Comparison of ENCODE assay signal across 8 cellular contexts in the genomic region with DNA sequence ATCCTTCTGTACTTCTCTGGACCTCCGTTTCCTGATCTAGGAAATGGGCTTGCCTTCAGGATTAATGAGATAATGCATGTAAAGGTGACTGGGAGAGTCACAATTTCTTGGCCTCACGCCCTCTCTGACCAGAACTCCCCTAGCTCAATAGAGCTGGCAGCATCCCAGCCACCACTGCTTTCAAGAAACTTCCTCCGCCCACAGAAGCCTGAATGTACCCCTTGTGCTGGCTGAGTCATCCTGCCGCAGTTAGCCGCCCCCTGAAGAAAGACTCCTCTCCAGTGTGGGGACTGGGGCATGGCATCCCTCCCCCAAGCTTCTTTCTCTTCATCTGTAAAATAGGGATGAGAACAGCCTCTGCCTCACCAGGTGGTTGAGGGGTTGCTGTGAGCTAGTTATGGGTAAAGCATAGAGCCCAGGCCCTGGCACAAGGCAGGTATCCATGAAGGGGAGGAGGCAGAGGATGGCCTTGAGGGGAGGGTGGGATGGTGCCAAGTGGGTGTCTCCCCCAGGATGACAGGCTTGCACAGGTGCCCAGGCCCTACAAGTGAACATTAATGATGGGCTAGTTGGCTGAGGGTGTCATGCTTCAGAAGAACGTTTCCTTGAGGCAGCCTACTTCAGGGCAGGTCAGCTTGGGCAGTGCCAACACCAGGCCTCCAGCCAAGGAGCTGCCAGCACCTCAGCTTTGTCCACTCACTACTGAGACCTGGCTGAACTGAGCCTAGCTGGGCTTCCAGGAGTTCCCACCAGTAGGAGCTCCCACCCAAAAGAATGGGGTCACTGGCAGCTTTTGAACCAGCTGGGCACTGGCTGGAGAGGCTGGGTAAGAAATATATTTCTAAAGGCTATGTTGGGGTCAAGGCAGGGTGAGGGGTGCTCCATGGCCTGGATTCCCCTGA. TPM values are rescaled to one million over a fixed set of nuclear protein-coding genes. Genes with fewer than 3 reads are reported as not detected.
DNase-seq lines count a peak whose midpoint lies in the region; ATAC-seq and TF ChIP-seq lines count a peak whose summit lies in the region.

No MANE protein-coding gene starts in this region.

- no peak overlapping the region for H3K4me3 Mint-ChIP-seq in activated naive CD4-positive, alpha-beta T cell treated with anti-CD3 and anti-CD28 coated beads, Interleukin-2, amount 10 ng/mL, durations not matched to agents 7 days and 5 days

- no peaks in the 10 kb centered on the region for H3K9me3 Mint-ChIP-seq in activated naive CD4-positive, alpha-beta T cell treated with anti-CD3 and anti-CD28 coated beads, Interleukin-2, amount 10 ng/mL, durations not matched to agents 7 days and 5 days

- peaks cover 47% of the 10 kb centered on the region for H3K27me3 Mint-ChIP-seq in activated naive CD4-positive, alpha-beta T cell treated with anti-CD3 and anti-CD28 coated beads, Interleukin-2, amount 10 ng/mL, durations not matched to agents 7 days and 5 days

- peak; percentile 19 for DNase-seq in activated naive CD4-positive, alpha-beta T cell treated with anti-CD3 and anti-CD28 coated beads, Interleukin-2, amount 10 ng/mL, durations not matched to agents 7 days and 5 days
- DNase-seq in left ventricle myocardium inferior (peak; percentile 56), foreskin keratinocyte (no peak)
- DNase-seq in stimulated activated CD4-positive, alpha-beta T cell treated with anti-CD3 and anti-CD28 coated beads, Interleukin-2, amount 100 ng/mL, for 24 hours, result peak; percentile 42 to 48

- CTCF ChIA-PET in activated naive CD4-positive, alpha-beta T cell treated with anti-CD3 and anti-CD28 coated beads, Interleukin-2, amount 10 ng/mL, durations not matched to agents 7 days and 5 days (lab: Charles Lee), result interaction anchor here (0.9 to 3.0 kb wide), 3 partner anchors 11 to 23 kb away, joined by 3 to 13 read pairs (median 5); no protein-coding TSS in a partner anchor

- ATAC-seq in GM18861 (IDR thresholded peaks at IDR 0.05; ENCODE audit: unreplicated experiment) (peak; percentile 60), HG03565 (IDR thresholded peaks at IDR 0.05; ENCODE audit: unreplicated experiment) (peak; percentile 63), foreskin keratinocyte (no peak), GM21360 (IDR thresholded peaks at IDR 0.05; ENCODE audit: unreplicated experiment) (no peak), GM18520 (IDR thresholded peaks at IDR 0.05; ENCODE audit: unreplicated experiment) (no peak)

- H3K27ac Mint-ChIP-seq in activated naive CD4-positive, alpha-beta T cell treated with anti-CD3 and anti-CD28 coated beads, Interleukin-2, amount 10 ng/mL, durations not matched to agents 7 days and 5 days, result no peak overlapping the region

- H3K27me3 ChIP-seq in left ventricle myocardium inferior (ENCODE audit: low read depth) (no peaks in the 10 kb centered on the region), foreskin keratinocyte (no peaks in the 10 kb centered on the region)

- no peaks in the 10 kb centered on the region for H3K4me1 Mint-ChIP-seq in activated naive CD4-positive, alpha-beta T cell treated with anti-CD3 and anti-CD28 coated beads, Interleukin-2, amount 10 ng/mL, durations not matched to agents 7 days and 5 days

- H3K36me3 ChIP-seq in left ventricle myocardium inferior, result no peaks in the 10 kb centered on the region

- no peaks in the 10 kb centered on the region for H3K36me3 Mint-ChIP-seq in activated naive CD4-positive, alpha-beta T cell treated with anti-CD3 and anti-CD28 coated beads, Interleukin-2, amount 10 ng/mL, durations not matched to agents 7 days and 5 days

- peaks cover 82% of the 10 kb centered on the region for H3K4me1 ChIP-seq in left ventricle myocardium inferior
- H3K4me1 ChIP-seq in foreskin keratinocyte, result peaks cover 21% of the 10 kb centered on the region

- H3K9me3 ChIP-seq in left ventricle myocardium inferior (replicated peaks), result no peaks in the 10 kb centered on the region

- no peak for TF ChIP-seq CTCF in left ventricle myocardium inferior (IDR thresholded peaks at IDR 0.05; ENCODE audit: borderline replicate concordance)
- no peak for TF ChIP-seq CTCF in foreskin keratinocyte (conservative IDR thresholded peaks at IDR 0.05)

- H3K4me3 ChIP-seq in left ventricle myocardium inferior, result no peak overlapping the region

- intact Hi-C loops in left ventricle myocardium inferior (cut with micrococcal nuclease), result no loop called here

- H3K27ac ChIP-seq in left ventricle myocardium inferior (replicated peaks) (peak overlapping the region; percentile 78), foreskin keratinocyte (no peak overlapping the region)

RNA-seq across cellular contexts. Expression of a gene that starts 3.5 kb away (rescaled TPM):
- 4.8 TPM for total RNA-seq in left ventricle myocardium inferior
- total RNA-seq in foreskin keratinocyte, result 95.2 and 115 TPM in 2 replicates
- 162 and 190 TPM in 2 replicates for polyA plus RNA-seq in foreskin keratinocyte

RNA-seq across cellular contexts. Expression of a gene that starts 33.2 kb away (rescaled TPM):
- 2.0 TPM for total RNA-seq in left ventricle myocardium inferior
- total RNA-seq in foreskin keratinocyte, result 1.4 and 1.7 TPM in 2 replicates
- 0.87 and 1.4 TPM in 2 replicates for polyA plus RNA-seq in foreskin keratinocyte

RNA-seq across cellular contexts. Expression of a gene that starts 33.3 kb away (rescaled TPM):
- total RNA-seq in left ventricle myocardium inferior (80.5 TPM), foreskin keratinocyte (49.9 and 74.4 TPM in 2 replicates)
- polyA plus RNA-seq in foreskin keratinocyte, result 36.1 and 51.0 TPM in 2 replicates

Comparison
In these comparisons a context has a peak if more than half of its experiments do, and no peak if none do; other contexts are left out.
1. ATAC-seq: peak in GM18861 (single experiment) and HG03565 (single experiment); none in foreskin keratinocyte (single experiment), GM21360 (single experiment) and GM18520 (single experiment).
2. DNase-seq: peak in activated naive CD4-positive, alpha-beta T cell treated with anti-CD3 and anti-CD28 coated beads, Interleukin-2, amount 10 ng/mL, durations not matched to agents 7 days and 5 days (single experiment), left ventricle myocardium inferior (single experiment) and stimulated activated CD4-positive, alpha-beta T cell treated with anti-CD3 and anti-CD28 coated beads, Interleukin-2, amount 100 ng/mL, for 24 hours (2 of 2); none in foreskin keratinocyte (0 of 2).
3. RNA of a gene that starts 3.5 kb away (total RNA-seq): 95.2 to 115 TPM in foreskin keratinocyte; 4.8 TPM in left ventricle myocardium inferior (single experiment); every median in the first group is over 10 times any median in the second.